15 cellular contexts compared by ENCODE assay signal in the genomic region with DNA sequence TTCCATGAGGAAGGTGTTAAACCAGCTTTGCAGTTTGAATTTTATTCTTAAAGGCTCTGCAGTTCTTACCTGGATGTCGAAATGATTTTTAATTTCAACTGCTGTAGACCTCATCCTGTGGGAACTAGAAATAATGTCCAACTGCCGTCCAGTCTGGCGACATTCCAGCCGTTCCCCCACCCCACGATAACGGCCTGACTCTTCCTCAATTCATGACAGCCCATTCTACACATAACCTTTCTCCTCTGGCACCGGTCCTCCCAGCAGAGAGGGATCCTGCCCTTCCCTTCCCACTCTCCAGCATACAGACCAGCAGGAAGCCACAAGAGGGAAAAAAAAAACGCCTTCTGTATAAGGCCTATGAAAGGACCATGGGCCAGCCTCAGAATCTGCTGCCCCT. TPM values are rescaled to one million over a fixed set of nuclear protein-coding genes. Genes with fewer than 3 reads are reported as not detected.
DNase-seq lines count a peak whose midpoint lies in the region; ATAC-seq and TF ChIP-seq lines count a peak whose summit lies in the region.
"Had no signal": no experiment of that assay in that cellular context is flagged by ENCODE, and none has a peak within 500 bp of the region (broad histone marks: within the 10 kb centered on the region; RNA-seq: fewer than 3 reads in every experiment).

No MANE protein-coding gene starts in this region.

- H3K27ac ChIP-seq in GM23338 (ENCODE audit: low read depth) (no peak overlapping the region), tibial nerve (no peak overlapping the region)

- no peaks in the 10 kb centered on the region for H3K9me3 Mint-ChIP-seq in GM23338
- H3K9me3 Mint-ChIP-seq in WTC11 = no peaks in the 10 kb centered on the region
- H3K9me3 Mint-ChIP-seq in progenitor cell of endocrine pancreas (ENCODE audit: low read depth) = no peaks in the 10 kb centered on the region
- H3K9me3 Mint-ChIP-seq: CD8-positive, alpha-beta memory T cell had no signal

- no peak overlapping the region for H2AFZ ChIP-seq in GM23338

- H3K9me3 ChIP-seq in tibial nerve = no peaks in the 10 kb centered on the region
- H3K9me3 ChIP-seq: HAP-1 had no signal

- H3K4me3 Mint-ChIP-seq in GM23338 (no peak overlapping the region), WTC11 (no peak overlapping the region), progenitor cell of endocrine pancreas (ENCODE audit: low read depth) (no peak overlapping the region)
- H3K4me3 Mint-ChIP-seq: CD4-positive, CD25-positive, alpha-beta regulatory T cell; CD8-positive, alpha-beta memory T cell had no signal

- no peak for TF ChIP-seq POLR2A in tibial nerve (IDR thresholded peaks at IDR 0.05)

- no peaks in the 10 kb centered on the region for H3K9me2 ChIP-seq in GM23338 (ENCODE audit: insufficient read depth)

- 48 to 58% methylated on average over 8 of the region's 8 CpGs for WGBS in tibial nerve, 2 donors

- POLR2A ChIA-PET in WTC11 (lab: Charles Lee) = no interaction called here

- TF ChIP-seq EP300 in tibial nerve (IDR thresholded peaks at IDR 0.05) = no peak

- no peak overlapping the region for H3K4me2 ChIP-seq in GM23338

- H3K4me1 Mint-ChIP-seq in GM23338 (no peaks in the 10 kb centered on the region; the same call in 2 of the 3 replicates), WTC11 (no peaks in the 10 kb centered on the region), progenitor cell of endocrine pancreas (ENCODE audit: low read depth) (peaks cover 8% of the 10 kb centered on the region)
- H3K4me1 Mint-ChIP-seq: CD4-positive, CD25-positive, alpha-beta regulatory T cell had no signal

- ATAC-seq in GM23338 = peak; percentile 37; the same call in 1 of the 3 replicates
- ATAC-seq in WTC11 = peak; percentile 34; the same call in 1 of the 2 replicates
- no peak for ATAC-seq in HG02870 (IDR thresholded peaks at IDR 0.05; ENCODE audit: unreplicated experiment)
- ATAC-seq in GM19452 (IDR thresholded peaks at IDR 0.05; ENCODE audit: unreplicated experiment) = no peak

- no peak overlapping the region for H3K27ac Mint-ChIP-seq in GM23338
- H3K27ac Mint-ChIP-seq in WTC11 = no peak overlapping the region
- peak overlapping the region; percentile 1 for H3K27ac Mint-ChIP-seq in progenitor cell of endocrine pancreas
- H3K27ac Mint-ChIP-seq: CD4-positive, CD25-positive, alpha-beta regulatory T cell had no signal

- DNase-seq in GM23338 (ENCODE audit: low spot score) (no peak), WTC11 (ENCODE audit: low spot score) (no peak), progenitor cell of endocrine pancreas (ENCODE audit: low spot score, unreplicated experiment) (no peak), tibial nerve (ENCODE audit: low spot score in 2 of 2) (no peak)
- no peak for DNase-seq in stimulated activated CD4-positive, alpha-beta T cell treated with anti-CD3 and anti-CD28 coated beads, Interleukin-2, amount 100 ng/mL, for 24 hours
- DNase-seq: ACHN; AML-193; CD4-positive, CD25-positive, alpha-beta regulatory T cell; CD8-positive, alpha-beta memory T cell; COR-L47; GOT3; KG1 had no signal

- no peaks in the 10 kb centered on the region for H3K36me3 ChIP-seq in GM23338 (ENCODE audit: insufficient read depth)
- H3K36me3 ChIP-seq in tibial nerve = peaks cover 0 to 12% (median 0%) of the 10 kb centered on the region in 3 donors
- H3K36me3 ChIP-seq: HAP-1 had no signal

- H3K27me3 Mint-ChIP-seq in GM23338 (ENCODE audit: insufficient read depth, low read depth, poor library complexity) (peaks cover 1% of the 10 kb centered on the region), WTC11 (ENCODE audit: low read depth) (no peaks in the 10 kb centered on the region), progenitor cell of endocrine pancreas (no peaks in the 10 kb centered on the region)
- H3K27me3 Mint-ChIP-seq: CD4-positive, CD25-positive, alpha-beta regulatory T cell; CD8-positive, alpha-beta memory T cell had no signal

- no peaks in the 10 kb centered on the region for H4K20me1 ChIP-seq in GM23338 (replicated peaks; ENCODE audit: insufficient read depth)

- peaks cover 3% of the 10 kb centered on the region; the same call in 1 of the 3 replicates for H3K36me3 Mint-ChIP-seq in GM23338 (ENCODE audit: low read depth)
- no peaks in the 10 kb centered on the region for H3K36me3 Mint-ChIP-seq in WTC11
- H3K36me3 Mint-ChIP-seq in progenitor cell of endocrine pancreas (ENCODE audit: insufficient read depth) = peaks cover 10% of the 10 kb centered on the region
- H3K36me3 Mint-ChIP-seq: CD4-positive, CD25-positive, alpha-beta regulatory T cell had no signal

- H3F3A ChIP-seq in GM23338 (replicated peaks; ENCODE audit: low read depth) = no peaks in the 10 kb centered on the region

- H3K27me3 ChIP-seq in GM23338 (ENCODE audit: insufficient read depth) = no peaks in the 10 kb centered on the region
- no peaks in the 10 kb centered on the region for H3K27me3 ChIP-seq in tibial nerve

- no peaks in the 10 kb centered on the region for H3K79me2 ChIP-seq in GM23338 (replicated peaks; ENCODE audit: insufficient read depth)

- CTCF ChIA-PET in WTC11 (lab: Charles Lee) = no interaction called here

- H3K4me3 ChIP-seq in GM23338 (no peak overlapping the region), tibial nerve (no peak overlapping the region)
- H3K4me3 ChIP-seq: HAP-1 had no signal

- H3K4me1 ChIP-seq in GM23338 (ENCODE audit: insufficient read depth) = no peaks in the 10 kb centered on the region
- H3K4me1 ChIP-seq in tibial nerve = no peaks in the 10 kb centered on the region
- H3K4me1 ChIP-seq: HAP-1 had no signal

- TF ChIP-seq CTCF in GM23338 (conservative IDR thresholded peaks at IDR 0.05; ENCODE audit: low read depth in 2 of 2) (no peak), WTC11 (IDR thresholded peaks at IDR 0.05) (no peak), progenitor cell of endocrine pancreas (IDR thresholded peaks at IDR 0.05; ENCODE audit: unreplicated experiment) (no peak), tibial nerve (IDR thresholded peaks at IDR 0.05) (no peak)

TF ChIP-seq in GM23338, 12 proteins besides CTCF, POLR2A, EP300 and RAD21 (continues in another document):
- TF ChIP-seq EZH2 (IDR thresholded peaks at IDR 0.05; ENCODE audit: low read depth, unreplicated experiment) (no peak), EZH2phosphoT487 (IDR thresholded peaks at IDR 0.05; ENCODE audit: unreplicated experiment) (no peak)
- TF ChIP-seq, protein P1, sequence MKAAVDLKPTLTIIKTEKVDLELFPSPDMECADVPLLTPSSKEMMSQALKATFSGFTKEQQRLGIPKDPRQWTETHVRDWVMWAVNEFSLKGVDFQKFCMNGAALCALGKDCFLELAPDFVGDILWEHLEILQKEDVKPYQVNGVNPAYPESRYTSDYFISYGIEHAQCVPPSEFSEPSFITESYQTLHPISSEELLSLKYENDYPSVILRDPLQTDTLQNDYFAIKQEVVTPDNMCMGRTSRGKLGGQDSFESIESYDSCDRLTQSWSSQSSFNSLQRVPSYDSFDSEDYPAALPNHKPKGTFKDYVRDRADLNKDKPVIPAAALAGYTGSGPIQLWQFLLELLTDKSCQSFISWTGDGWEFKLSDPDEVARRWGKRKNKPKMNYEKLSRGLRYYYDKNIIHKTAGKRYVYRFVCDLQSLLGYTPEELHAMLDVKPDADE (IDR thresholded peaks at IDR 0.05) = no peak

TF ChIP-seq in WTC11, 78 proteins besides CTCF, POLR2A, EP300 and RAD21 (continues in another document):
- TF ChIP-seq NFE2L1 (CRISPR knock-in tag; IDR thresholded peaks at IDR 0.05) = no peak
- no peak for TF ChIP-seq ZNF121 (CRISPR knock-in tag; IDR thresholded peaks at IDR 0.05)
- TF ChIP-seq ZNF138 (CRISPR knock-in tag; conservative IDR thresholded peaks at IDR 0.05) = no peak
- TF ChIP-seq, protein P2, sequence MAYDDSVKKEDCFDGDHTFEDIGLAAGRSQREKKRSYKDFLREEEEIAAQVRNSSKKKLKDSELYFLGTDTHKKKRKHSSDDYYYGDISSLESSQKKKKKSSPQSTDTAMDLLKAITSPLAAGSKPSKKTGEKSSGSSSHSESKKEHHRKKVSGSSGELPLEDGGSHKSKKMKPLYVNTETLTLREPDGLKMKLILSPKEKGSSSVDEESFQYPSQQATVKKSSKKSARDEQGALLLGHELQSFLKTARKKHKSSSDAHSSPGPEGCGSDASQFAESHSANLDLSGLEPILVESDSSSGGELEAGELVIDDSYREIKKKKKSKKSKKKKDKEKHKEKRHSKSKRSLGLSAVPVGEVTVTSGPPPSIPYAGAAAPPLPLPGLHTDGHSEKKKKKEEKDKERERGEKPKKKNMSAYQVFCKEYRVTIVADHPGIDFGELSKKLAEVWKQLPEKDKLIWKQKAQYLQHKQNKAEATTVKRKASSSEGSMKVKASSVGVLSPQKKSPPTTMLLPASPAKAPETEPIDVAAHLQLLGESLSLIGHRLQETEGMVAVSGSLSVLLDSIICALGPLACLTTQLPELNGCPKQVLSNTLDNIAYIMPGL (CRISPR knock-in tag; IDR thresholded peaks at IDR 0.05) = no peak
- no peak for TF ChIP-seq FOXK1 (CRISPR knock-in tag; IDR thresholded peaks at IDR 0.05)
- TF ChIP-seq ZNF263 (CRISPR knock-in tag; IDR thresholded peaks at IDR 0.05; ENCODE audit: low read depth) = no peak
- TF ChIP-seq, protein P3, sequence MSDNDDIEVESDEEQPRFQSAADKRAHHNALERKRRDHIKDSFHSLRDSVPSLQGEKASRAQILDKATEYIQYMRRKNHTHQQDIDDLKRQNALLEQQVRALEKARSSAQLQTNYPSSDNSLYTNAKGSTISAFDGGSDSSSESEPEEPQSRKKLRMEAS (CRISPR knock-in tag; IDR thresholded peaks at IDR 0.05) = no peak
- TF ChIP-seq, protein P4, sequence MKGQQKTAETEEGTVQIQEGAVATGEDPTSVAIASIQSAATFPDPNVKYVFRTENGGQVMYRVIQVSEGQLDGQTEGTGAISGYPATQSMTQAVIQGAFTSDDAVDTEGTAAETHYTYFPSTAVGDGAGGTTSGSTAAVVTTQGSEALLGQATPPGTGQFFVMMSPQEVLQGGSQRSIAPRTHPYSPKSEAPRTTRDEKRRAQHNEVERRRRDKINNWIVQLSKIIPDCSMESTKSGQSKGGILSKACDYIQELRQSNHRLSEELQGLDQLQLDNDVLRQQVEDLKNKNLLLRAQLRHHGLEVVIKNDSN (CRISPR knock-in tag; IDR thresholded peaks at IDR 0.05) = no peak
- TF ChIP-seq EMX1 (CRISPR knock-in tag; IDR thresholded peaks at IDR 0.05) = no peak
- TF ChIP-seq MXD4 (CRISPR knock-in tag; IDR thresholded peaks at IDR 0.05; ENCODE audit: borderline replicate concordance) = no peak
- TF ChIP-seq, protein P5, sequence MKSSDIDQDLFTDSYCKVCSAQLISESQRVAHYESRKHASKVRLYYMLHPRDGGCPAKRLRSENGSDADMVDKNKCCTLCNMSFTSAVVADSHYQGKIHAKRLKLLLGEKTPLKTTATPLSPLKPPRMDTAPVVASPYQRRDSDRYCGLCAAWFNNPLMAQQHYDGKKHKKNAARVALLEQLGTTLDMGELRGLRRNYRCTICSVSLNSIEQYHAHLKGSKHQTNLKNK (CRISPR knock-in tag; IDR thresholded peaks at IDR 0.05) = no peak
- no peak for TF ChIP-seq ZNF232 (CRISPR knock-in tag; IDR thresholded peaks at IDR 0.05)

RNA-seq across cellular contexts. Expression of a gene that starts 51.8 kb away (rescaled TPM):
- total RNA-seq in GM23338 (2014; rRNA removed; shearing (Covaris generic)) = 15.5 and 17.4 TPM in 2 replicates
- polyA plus RNA-seq in GM23338 (2016; fragmentation: Nextera tagmentation; extraction: Ambion mirVana) = 8.5 and 9.6 TPM in 2 replicates
- total RNA-seq in WTC11 (2021) (17.6 to 22.7 TPM (median 21.2 TPM) in 3 replicates), progenitor cell of endocrine pancreas (13.0 and 16.0 TPM in 2 replicates), tibial nerve (1 to 10 TPM in 2 of 4 donors, under 1 TPM in 1, not detected in 1; 0.42 to 6.6 (median 4.8) TPM)
- total RNA-seq: CD4-positive, CD25-positive, alpha-beta regulatory T cell; CD8-positive, alpha-beta memory T cell had no signal
- polyA plus RNA-seq: CD4-positive, CD25-positive, alpha-beta regulatory T cell; CD8-positive, alpha-beta memory T cell had no signal

Comparison
In these comparisons a context has a peak if more than half of its experiments do, and no peak if none do; other contexts are left out.
1. ATAC-seq: peak in GM23338 (single experiment) and WTC11 (single experiment); none in HG02870 (single experiment) and GM19452 (single experiment).